1 cellular context compared by ENCODE assay signal in genomic region chr2:157785200-157785599, GRCh38.
TF ChIP-seq lines count a peak whose summit lies in the region.

No MANE protein-coding gene starts in this region.

TF ChIP-seq in liver, 16 proteins besides CTCF, POLR2A, EP300 and RAD21 (continued from another document):
- TF ChIP-seq REST (IDR thresholded peaks at IDR 0.05) = no peak
- TF ChIP-seq, protein P1, sequence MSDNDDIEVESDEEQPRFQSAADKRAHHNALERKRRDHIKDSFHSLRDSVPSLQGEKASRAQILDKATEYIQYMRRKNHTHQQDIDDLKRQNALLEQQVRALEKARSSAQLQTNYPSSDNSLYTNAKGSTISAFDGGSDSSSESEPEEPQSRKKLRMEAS (IDR thresholded peaks at IDR 0.05) = no peak
- TF ChIP-seq ZBTB33 (IDR thresholded peaks at IDR 0.05) = no peak
- TF ChIP-seq HNF4G (IDR thresholded peaks at IDR 0.05) = no peak
- TF ChIP-seq HNF4A (conservative IDR thresholded peaks at IDR 0.05) = no peak
TF ChIP-seq in liver: peak in this region for 0.
